In the genomic region with DNA sequence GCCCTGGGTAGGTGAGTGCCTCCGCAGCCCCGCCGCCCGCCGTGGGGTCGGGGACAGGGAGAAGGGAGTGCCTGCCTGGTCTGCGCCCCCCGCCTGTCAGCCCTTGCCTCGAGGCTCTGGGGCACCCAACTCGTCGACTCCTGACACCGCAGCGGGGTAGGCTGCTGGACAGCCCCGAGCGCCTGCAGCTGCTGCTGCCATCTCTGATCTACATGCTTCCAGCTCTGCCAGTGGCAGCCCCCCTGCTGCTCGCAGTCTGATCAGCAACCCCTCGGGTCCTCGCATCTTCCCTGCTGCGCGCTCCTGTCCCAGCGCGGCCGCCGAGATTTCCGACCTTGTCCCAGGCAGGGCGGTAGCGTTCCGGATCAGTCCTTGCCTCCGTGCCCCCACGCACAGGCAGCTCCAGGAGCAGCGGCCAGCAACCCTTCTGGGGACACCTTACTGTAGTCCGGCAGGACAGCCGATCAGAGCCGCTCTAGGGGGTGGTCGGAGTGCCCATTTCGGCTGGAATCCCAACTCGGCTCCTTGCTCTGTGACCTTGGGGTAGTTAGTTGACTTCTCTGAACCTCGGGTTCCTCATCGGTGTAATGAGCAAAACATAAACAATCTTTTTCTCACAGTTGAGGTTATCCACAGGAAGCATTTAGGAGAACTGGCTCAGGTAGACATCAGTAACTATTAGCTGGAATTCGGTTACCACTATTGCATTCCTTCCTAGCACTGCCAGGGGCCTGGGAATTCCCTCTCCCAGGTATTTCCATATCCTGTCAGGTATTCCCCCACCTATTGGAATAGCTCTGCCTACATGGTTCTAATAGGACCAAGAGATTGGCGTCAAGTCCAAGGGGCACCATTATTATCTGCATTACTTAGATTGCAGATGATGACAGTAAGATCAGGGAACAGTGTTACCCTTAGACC, we compare ENCODE assay signal across 8 cellular contexts. TPM values are rescaled to one million over a fixed set of nuclear protein-coding genes. Genes with fewer than 3 reads are reported as not detected.
DNase-seq lines count a peak whose midpoint lies in the region; ATAC-seq and TF ChIP-seq lines count a peak whose summit lies in the region.
"Had no signal": no experiment of that assay in that cellular context is flagged by ENCODE, and none has a peak within 500 bp of the region (broad histone marks: within the 10 kb centered on the region; RNA-seq: fewer than 3 reads in every experiment).

No MANE protein-coding gene starts in this region.

- H3K9ac ChIP-seq in mammary epithelial cell (ENCODE audit: insufficient read depth, low read length), result no peak overlapping the region

- H3K27me3 ChIP-seq in CD8-positive, alpha-beta memory T cell (ENCODE audit: insufficient read depth, low read length, poor library complexity, severe bottlenecking), result peaks cover 51% of the 10 kb centered on the region
- peaks cover 31% of the 10 kb centered on the region for H3K27me3 ChIP-seq in mammary epithelial cell (ENCODE audit: insufficient read depth, low read length)

- no peaks in the 10 kb centered on the region for H3K36me3 ChIP-seq in CD8-positive, alpha-beta memory T cell (ENCODE audit: insufficient read depth, low read length)
- H3K36me3 ChIP-seq in mammary epithelial cell (ENCODE audit: insufficient read depth, low read length), result no peaks in the 10 kb centered on the region

- POLR2A ChIA-PET in CD8-positive, alpha-beta memory T cell (lab: Charles Lee), result no interaction called here

- peaks cover 73 to 85% of the 10 kb centered on the region in 2 donors for H3K27me3 Mint-ChIP-seq in CD8-positive, alpha-beta memory T cell
- H3K27me3 Mint-ChIP-seq in neural crest cell (ENCODE audit: low read depth), result peaks cover 72% of the 10 kb centered on the region

- no peaks in the 10 kb centered on the region for H3K79me2 ChIP-seq in mammary epithelial cell (ENCODE audit: insufficient read depth, low read length)

- H3K36me3 Mint-ChIP-seq in CD8-positive, alpha-beta memory T cell, result no peaks in the 10 kb centered on the region
- no peaks in the 10 kb centered on the region for H3K36me3 Mint-ChIP-seq in neural crest cell (ENCODE audit: low read depth)

- dilution Hi-C loops in mammary epithelial cell (cut with HindIII; ENCODE audit: low sequenced_read_pairs), result no loop called here

- CTCF ChIA-PET in CD8-positive, alpha-beta memory T cell (lab: Charles Lee), result interaction anchor here (0.7 to 1.5 kb wide), 6 partner anchors 12 to 196 kb away, joined by 3 to 5 read pairs (median 3); no protein-coding TSS in a partner anchor
- CTCF ChIA-PET in mammary epithelial cell (lab: Charles Lee; ENCODE audit: low non-redundant PET), result no interaction called here

- ATAC-seq in GM21717 (IDR thresholded peaks at IDR 0.05; ENCODE audit: unreplicated experiment), result no peak
- no peak for ATAC-seq in GM21737 (IDR thresholded peaks at IDR 0.05; ENCODE audit: unreplicated experiment)

- 29% methylated on average over 12 of the region's 41 CpGs for WGBS in mammary epithelial cell (ENCODE audit: low coverage, missing lambda C conversion rate)

- H3K4me3 ChIP-seq in CD8-positive, alpha-beta memory T cell (ENCODE audit: low read length), result no peak overlapping the region
- no peak overlapping the region for H3K4me3 ChIP-seq in mammary epithelial cell (replicated peaks in 1 of 3; ENCODE audit: insufficient read depth in 1 of 3, low read depth in 2 of 3, low read length in 3 of 3)

- peaks cover 20 to 34% (median 22%) of the 10 kb centered on the region in 3 donors for H3K4me1 Mint-ChIP-seq in CD8-positive, alpha-beta memory T cell
- H3K4me1 Mint-ChIP-seq in neural crest cell, result peaks cover 49% of the 10 kb centered on the region

- H3K4me2 ChIP-seq in mammary epithelial cell (ENCODE audit: insufficient read depth, low read depth, low read length), result no peak overlapping the region

- H3K4me1 ChIP-seq in CD8-positive, alpha-beta memory T cell (ENCODE audit: insufficient read depth, low read length), result peaks cover 18% of the 10 kb centered on the region
- no peaks in the 10 kb centered on the region for H3K4me1 ChIP-seq in mammary epithelial cell (ENCODE audit: insufficient read depth, low read length)

- H3K4me3 Mint-ChIP-seq in CD8-positive, alpha-beta memory T cell, result peak overlapping the region in 5 of 7 donors; percentile 32 to 86 (median 60)
- H3K4me3 Mint-ChIP-seq in neural crest cell, result peak overlapping the region; percentile 84

- TF ChIP-seq CTCF in mammary epithelial cell (conservative IDR thresholded peaks at IDR 0.05 in 1 of 2, IDR thresholded peaks at IDR 0.05 in 1 of 2; ENCODE audit: extremely low read depth in 1 of 2, insufficient read depth in 1 of 2, low read depth in 1 of 2, low read length in 2 of 2) (no peak), neural crest cell (conservative IDR thresholded peaks at IDR 0.05) (no peak)

- in situ Hi-C loops in mammary epithelial cell (cut with MboI; ENCODE audit: low sequenced_read_pairs in 2 of 2), result no loop called here

- H3K9me3 Mint-ChIP-seq in CD8-positive, alpha-beta memory T cell, result peaks cover 0 to 4% (median 0%) of the 10 kb centered on the region in 5 donors
- H3K9me3 Mint-ChIP-seq in neural crest cell, result no peaks in the 10 kb centered on the region

- intact Hi-C loops in mammary epithelial cell (cut with micrococcal nuclease), result no loop called here

- BruUV-seq in mammary epithelial cell (replicated peaks; lab: Mats Ljungman, UMichigan), result TSS peak; percentile 1

- no peaks in the 10 kb centered on the region for H4K20me1 ChIP-seq in mammary epithelial cell (ENCODE audit: insufficient read depth, low read length)

- DNase-seq in CD8-positive, alpha-beta memory T cell, result no peak
- no peak for DNase-seq in mammary epithelial cell
- no peak for DNase-seq in neural crest cell (ENCODE audit: low read depth, low spot score)
- no peak for DNase-seq in NK-92 treated with Interleukin-12 subunit alpha and Interleukin-12 subunit beta, amount 100 ng/mL, for 24 hours (lab: John Stamatoyannopoulos, UW)
- DNase-seq: kidney, NCI-H774 had no signal

- H3K27ac Mint-ChIP-seq in CD8-positive, alpha-beta memory T cell, result no peak overlapping the region
- no peak overlapping the region for H3K27ac Mint-ChIP-seq in neural crest cell (ENCODE audit: unreplicated experiment)

- H3K27ac ChIP-seq in CD8-positive, alpha-beta memory T cell (ENCODE audit: low read depth, low read length), result no peak overlapping the region
- H3K27ac ChIP-seq in mammary epithelial cell (ENCODE audit: insufficient read depth, low read depth, low read length), result no peak overlapping the region

- no peaks in the 10 kb centered on the region for H3K9me3 ChIP-seq in CD8-positive, alpha-beta memory T cell (ENCODE audit: low read length)
- H3K9me3 ChIP-seq in mammary epithelial cell (replicated peaks; ENCODE audit: insufficient read depth, low read length), result no peaks in the 10 kb centered on the region

- H2AFZ ChIP-seq in mammary epithelial cell (ENCODE audit: low read depth, low read length), result no peak overlapping the region

RNA-seq across cellular contexts. Expression of gene BCAN, which starts 0.6 kb away (rescaled TPM):
- not detected for total RNA-seq in CD8-positive, alpha-beta memory T cell
- not detected for polyA plus RNA-seq in CD8-positive, alpha-beta memory T cell
- not detected for total RNA-seq in mammary epithelial cell
- not detected for polyA plus RNA-seq in mammary epithelial cell
- polyA minus RNA-seq in mammary epithelial cell, result not detected
- 2.4 and 3.1 TPM in 2 replicates for total RNA-seq in neural crest cell

RNA-seq across cellular contexts. Expression of gene HAPLN2, which starts 23.3 kb away (rescaled TPM):
- not detected for total RNA-seq in CD8-positive, alpha-beta memory T cell
- polyA plus RNA-seq in CD8-positive, alpha-beta memory T cell, result not detected
- total RNA-seq in mammary epithelial cell (not detected), neural crest cell (0.70 and 0.91 TPM in 2 replicates)
- not detected for polyA plus RNA-seq in mammary epithelial cell
- not detected for polyA minus RNA-seq in mammary epithelial cell

RNA-seq across cellular contexts. Expression of gene NES, which starts 34.7 kb away (rescaled TPM):
- not detected for total RNA-seq in CD8-positive, alpha-beta memory T cell
- polyA plus RNA-seq in CD8-positive, alpha-beta memory T cell, result not detected
- total RNA-seq in mammary epithelial cell (10 to 100 TPM in 1 of 2 donors, under 1 TPM in 1; 0.07 to 49.0 TPM), neural crest cell (248 and 265 TPM in 2 replicates)
- 0.06 TPM for polyA plus RNA-seq in mammary epithelial cell
- polyA minus RNA-seq in mammary epithelial cell, result not detected

RNA-seq across cellular contexts. Expression of gene GPATCH4, which starts 41.2 kb away (rescaled TPM):
- total RNA-seq in CD8-positive, alpha-beta memory T cell, result 100 to 1,000 TPM; 123 to 131 TPM
- polyA plus RNA-seq in CD8-positive, alpha-beta memory T cell, result 58.7 TPM
- total RNA-seq in mammary epithelial cell (10 to 100 TPM; 16.3 to 49.7 TPM), neural crest cell (40.6 and 41.2 TPM in 2 replicates)
- 38.7 TPM for polyA plus RNA-seq in mammary epithelial cell
- polyA minus RNA-seq in mammary epithelial cell, result 62.9 TPM

RNA-seq across cellular contexts. Expression of gene NAXE, which starts 50.9 kb away (rescaled TPM):
- total RNA-seq in CD8-positive, alpha-beta memory T cell, result 10 to 100 TPM; 63.0 to 69.1 TPM
- 113 TPM for polyA plus RNA-seq in CD8-positive, alpha-beta memory T cell
- total RNA-seq in mammary epithelial cell, result 10 to 100 TPM; 68.7 to 87.1 TPM
- polyA plus RNA-seq in mammary epithelial cell, result 103 TPM
- 60.7 TPM for polyA minus RNA-seq in mammary epithelial cell
- total RNA-seq in neural crest cell, result 76.5 and 80.6 TPM in 2 replicates
